ENCODE assay signal across 7 cellular contexts in the genomic region with DNA sequence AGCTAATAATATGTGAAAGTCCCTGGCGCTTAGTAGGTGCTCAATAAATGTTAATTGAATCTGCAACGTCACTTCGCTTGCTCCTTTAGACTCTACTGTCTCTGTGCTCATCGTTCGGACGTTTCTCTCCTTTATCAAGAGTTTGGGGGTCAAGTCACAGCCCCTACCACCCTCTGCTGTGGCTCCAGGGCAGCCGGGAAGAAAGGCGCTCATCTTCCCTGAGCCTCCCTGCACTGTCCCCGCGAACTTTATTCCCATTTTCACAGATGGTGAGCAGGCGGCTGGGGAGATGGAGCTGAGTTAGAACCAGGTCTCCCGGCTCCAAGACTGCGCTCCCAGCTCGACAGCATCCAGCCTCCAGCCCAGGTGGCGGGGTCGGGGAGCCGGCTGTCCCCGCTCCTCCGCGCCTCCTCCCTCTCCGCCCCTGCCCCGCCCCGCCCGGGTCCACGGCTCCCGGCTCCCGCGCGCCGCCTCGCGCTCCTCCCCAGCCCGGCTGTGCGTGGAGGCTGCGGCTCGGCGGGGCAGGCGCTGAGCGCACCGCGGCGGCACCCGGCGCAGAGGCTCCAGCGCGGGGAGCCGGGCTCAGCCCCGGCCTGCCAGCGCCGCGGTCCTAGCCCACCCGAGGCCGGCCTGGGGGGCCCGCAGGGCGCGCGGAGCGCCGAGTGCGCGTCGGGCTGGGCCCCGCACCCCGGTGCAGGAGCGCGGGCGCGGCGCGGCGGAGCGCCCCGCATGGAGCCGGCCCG. TPM values are rescaled to one million over a fixed set of nuclear protein-coding genes. Genes with fewer than 3 reads are reported as not detected.
A peak's percentile ranks its signal among the peaks of the same experiment; 100 is the strongest.
DNase-seq lines count a peak whose midpoint lies in the region; ATAC-seq and TF ChIP-seq lines count a peak whose summit lies in the region.

A gene (plus strand): TSS at position 487 of the 743 bp plus-strand sequence. CDS start 243 bp downstream, at position 730.

- H3K9me3 ChIP-seq in HEK293 (ENCODE audit: control insufficient read depth, insufficient read depth, low read depth, low read length) (no peaks in the 10 kb centered on the region), iPS-15b (ENCODE audit: control insufficient read depth, insufficient read depth, low read length) (no peaks in the 10 kb centered on the region)

- POLR2A ChIA-PET in HEK293 (lab: Yijun Ruan, JAX) = no interaction called here
- POLR2A ChIA-PET in activated CD4-positive, alpha-beta T cell treated with anti-CD3 and anti-CD28 coated beads, Interleukin-2, amount 10 ng/mL, durations not matched to agents 7 days and 5 days (lab: Charles Lee) = interaction anchor here (0.6 kb wide), 1 partner anchor 20 kb away, joined by 4 read pairs; no protein-coding TSS in a partner anchor

- H3K27ac Mint-ChIP-seq in activated T-cell treated with anti-CD3 and anti-CD28 coated beads, Interleukin-2, amount 50 U/mL, for 72 hours = no peak within 1 kb of the TSS
- H3K27ac Mint-ChIP-seq in activated CD4-positive, alpha-beta T cell treated with anti-CD3 and anti-CD28 coated beads, Interleukin-2, amount 10 ng/mL, durations not matched to agents 7 days and 5 days = no peak within 1 kb of the TSS

- CTCF ChIA-PET in HEK293 (lab: Yijun Ruan, JAX) = no interaction called here
- CTCF ChIA-PET in activated CD4-positive, alpha-beta T cell treated with anti-CD3 and anti-CD28 coated beads, Interleukin-2, amount 10 ng/mL, durations not matched to agents 7 days and 5 days (lab: Charles Lee) = interaction anchor here (0.6 to 0.8 kb wide), 2 partner anchors 393 to 749 kb away, joined by 3 to 4 read pairs; no protein-coding TSS in a partner anchor

- H3K4me3 ChIP-seq in HEK293 (ENCODE audit: low read depth, low read length) = peak within 1 kb of the TSS; percentile 28
- H3K4me3 ChIP-seq in iPS-15b (ENCODE audit: low read depth, low read length) = peak within 1 kb of the TSS; percentile 51

- peaks cover 36% of the 10 kb centered on the region for H3K27me3 ChIP-seq in iPS-15b (ENCODE audit: control insufficient read depth, insufficient read depth, low read length)

- H3K36me3 Mint-ChIP-seq in activated T-cell treated with anti-CD3 and anti-CD28 coated beads, Interleukin-2, amount 50 U/mL, for 72 hours (ENCODE audit: insufficient read depth in 2 of 2) = peaks cover 1 to 4% of the 10 kb centered on the region in 2 donors
- H3K36me3 Mint-ChIP-seq in activated CD4-positive, alpha-beta T cell treated with anti-CD3 and anti-CD28 coated beads, Interleukin-2, amount 10 ng/mL, durations not matched to agents 7 days and 5 days (ENCODE audit: low read depth) = no peaks in the 10 kb centered on the region

- H3K27ac ChIP-seq in HEK293 (ENCODE audit: extremely low read depth, low read depth, low read length) = no peak within 1 kb of the TSS

- H3K9ac ChIP-seq in iPS-15b (ENCODE audit: low read depth, low read length) = no peak within 1 kb of the TSS

- H3K4me3 Mint-ChIP-seq in activated T-cell treated with anti-CD3 and anti-CD28 coated beads, Interleukin-2, amount 50 U/mL, for 72 hours = peak within 1 kb of the TSS; percentile 50 to 54
- H3K4me3 Mint-ChIP-seq in activated CD4-positive, alpha-beta T cell treated with anti-CD3 and anti-CD28 coated beads, Interleukin-2, amount 10 ng/mL, durations not matched to agents 7 days and 5 days = no peak within 1 kb of the TSS

- H3K36me3 ChIP-seq in HEK293 (ENCODE audit: control insufficient read depth in 2 of 2, insufficient read depth in 1 of 2, low read length in 2 of 2) (no peaks in the 10 kb centered on the region), iPS-15b (ENCODE audit: control insufficient read depth, insufficient read depth, low read length) (no peaks in the 10 kb centered on the region)

- H3K27me3 Mint-ChIP-seq in activated T-cell treated with anti-CD3 and anti-CD28 coated beads, Interleukin-2, amount 50 U/mL, for 72 hours (ENCODE audit: low read depth) = peaks cover 52% of the 10 kb centered on the region
- H3K27me3 Mint-ChIP-seq in activated CD4-positive, alpha-beta T cell treated with anti-CD3 and anti-CD28 coated beads, Interleukin-2, amount 10 ng/mL, durations not matched to agents 7 days and 5 days = peaks cover 35% of the 10 kb centered on the region

- no peak for TF ChIP-seq CTCF in HEK293 (tag by site-specific recombination; IDR thresholded peaks at IDR 0.05)

- H3K4me1 Mint-ChIP-seq in activated T-cell treated with anti-CD3 and anti-CD28 coated beads, Interleukin-2, amount 50 U/mL, for 72 hours (ENCODE audit: low read depth) = peaks cover 7% of the 10 kb centered on the region
- peaks cover 4% of the 10 kb centered on the region for H3K4me1 Mint-ChIP-seq in activated CD4-positive, alpha-beta T cell treated with anti-CD3 and anti-CD28 coated beads, Interleukin-2, amount 10 ng/mL, durations not matched to agents 7 days and 5 days

- ATAC-seq in activated T-cell treated with anti-CD3 and anti-CD28 coated beads, Interleukin-2, amount 50 U/mL, for 72 hours (replicated peaks in 1 of 2) = peak; percentile 59 to 61
- ATAC-seq in HG03045 (IDR thresholded peaks at IDR 0.05; ENCODE audit: unreplicated experiment) = no peak

- no peaks in the 10 kb centered on the region for H3K9me3 Mint-ChIP-seq in activated T-cell treated with anti-CD3 and anti-CD28 coated beads, Interleukin-2, amount 50 U/mL, for 72 hours
- H3K9me3 Mint-ChIP-seq in activated CD4-positive, alpha-beta T cell treated with anti-CD3 and anti-CD28 coated beads, Interleukin-2, amount 10 ng/mL, durations not matched to agents 7 days and 5 days = no peaks in the 10 kb centered on the region

- no peaks in the 10 kb centered on the region for H3K4me1 ChIP-seq in HEK293 (ENCODE audit: control insufficient read depth, insufficient read depth, low read length)
- H3K4me1 ChIP-seq in iPS-15b (ENCODE audit: control insufficient read depth, insufficient read depth, low read length) = no peaks in the 10 kb centered on the region

- DNase-seq in activated T-cell treated with anti-CD3 and anti-CD28 coated beads, Interleukin-2, amount 50 U/mL, for 72 hours = peak in 1 of 2 donors; percentile 31
- peak; percentile 52 for DNase-seq in stimulated activated CD4-positive, alpha-beta T cell treated with anti-CD3 and anti-CD28 coated beads, Interleukin-15, amount 100 ng/mL, for 24 hours
- no peak for DNase-seq in GOT3 (lab: John Stamatoyannopoulos, UW)
- DNase-seq in activated CD4-positive, alpha-beta T cell treated with anti-CD3 and anti-CD28 coated beads, Interleukin-2, amount 10 ng/mL, durations not matched to agents 7 days and 5 days = no peak

TF ChIP-seq in HEK293, 187 proteins besides CTCF, POLR2A, EP300 and RAD21 (continues in another document):
- TF ChIP-seq SP3 (tag by site-specific recombination; IDR thresholded peaks at IDR 0.05) (peak; percentile 45; the same call in 1 of the 2 replicates), ZNF23 (tag by site-specific recombination; IDR thresholded peaks at IDR 0.05; ENCODE audit: borderline replicate concordance) (no peak), SETDB1 (IDR thresholded peaks at IDR 0.05; ENCODE audit: insufficient read length, low read length) (no peak), ZNF624 (tag by site-specific recombination; IDR thresholded peaks at IDR 0.05) (no peak), GLIS2 (tag by site-specific recombination; IDR thresholded peaks at IDR 0.05) (no peak), ZNF664 (tag by site-specific recombination; IDR thresholded peaks at IDR 0.05) (peak; percentile 28; the same call in 1 of the 2 replicates), GLIS1 (tag by site-specific recombination; IDR thresholded peaks at IDR 0.05) (no peak), ZNF37A (tag by site-specific recombination; IDR thresholded peaks at IDR 0.05) (peak; percentile 82), ZNF560 (tag by site-specific recombination; IDR thresholded peaks at IDR 0.05; ENCODE audit: borderline replicate concordance) (no peak), ZNF174 (tag by site-specific recombination; IDR thresholded peaks at IDR 0.05) (no peak), ZNF155 (tag by site-specific recombination; IDR thresholded peaks at IDR 0.05) (no peak)
- TF ChIP-seq, protein P1, sequence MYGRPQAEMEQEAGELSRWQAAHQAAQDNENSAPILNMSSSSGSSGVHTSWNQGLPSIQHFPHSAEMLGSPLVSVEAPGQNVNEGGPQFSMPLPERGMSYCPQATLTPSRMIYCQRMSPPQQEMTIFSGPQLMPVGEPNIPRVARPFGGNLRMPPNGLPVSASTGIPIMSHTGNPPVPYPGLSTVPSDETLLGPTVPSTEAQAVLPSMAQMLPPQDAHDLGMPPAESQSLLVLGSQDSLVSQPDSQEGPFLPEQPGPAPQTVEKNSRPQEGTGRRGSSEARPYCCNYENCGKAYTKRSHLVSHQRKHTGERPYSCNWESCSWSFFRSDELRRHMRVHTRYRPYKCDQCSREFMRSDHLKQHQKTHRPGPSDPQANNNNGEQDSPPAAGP (tag by site-specific recombination; IDR thresholded peaks at IDR 0.05) = no peak
- TF ChIP-seq, protein P2, sequence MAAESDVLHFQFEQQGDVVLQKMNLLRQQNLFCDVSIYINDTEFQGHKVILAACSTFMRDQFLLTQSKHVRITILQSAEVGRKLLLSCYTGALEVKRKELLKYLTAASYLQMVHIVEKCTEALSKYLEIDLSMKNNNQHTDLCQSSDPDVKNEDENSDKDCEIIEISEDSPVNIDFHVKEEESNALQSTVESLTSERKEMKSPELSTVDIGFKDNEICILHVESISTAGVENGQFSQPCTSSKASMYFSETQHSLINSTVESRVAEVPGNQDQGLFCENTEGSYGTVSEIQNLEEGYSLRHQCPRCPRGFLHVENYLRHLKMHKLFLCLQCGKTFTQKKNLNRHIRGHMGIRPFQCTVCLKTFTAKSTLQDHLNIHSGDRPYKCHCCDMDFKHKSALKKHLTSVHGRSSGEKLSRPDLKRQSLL (tag by site-specific recombination; IDR thresholded peaks at IDR 0.05) = peak; percentile 48; the same call in 1 of the 2 replicates
- TF ChIP-seq, protein P3, sequence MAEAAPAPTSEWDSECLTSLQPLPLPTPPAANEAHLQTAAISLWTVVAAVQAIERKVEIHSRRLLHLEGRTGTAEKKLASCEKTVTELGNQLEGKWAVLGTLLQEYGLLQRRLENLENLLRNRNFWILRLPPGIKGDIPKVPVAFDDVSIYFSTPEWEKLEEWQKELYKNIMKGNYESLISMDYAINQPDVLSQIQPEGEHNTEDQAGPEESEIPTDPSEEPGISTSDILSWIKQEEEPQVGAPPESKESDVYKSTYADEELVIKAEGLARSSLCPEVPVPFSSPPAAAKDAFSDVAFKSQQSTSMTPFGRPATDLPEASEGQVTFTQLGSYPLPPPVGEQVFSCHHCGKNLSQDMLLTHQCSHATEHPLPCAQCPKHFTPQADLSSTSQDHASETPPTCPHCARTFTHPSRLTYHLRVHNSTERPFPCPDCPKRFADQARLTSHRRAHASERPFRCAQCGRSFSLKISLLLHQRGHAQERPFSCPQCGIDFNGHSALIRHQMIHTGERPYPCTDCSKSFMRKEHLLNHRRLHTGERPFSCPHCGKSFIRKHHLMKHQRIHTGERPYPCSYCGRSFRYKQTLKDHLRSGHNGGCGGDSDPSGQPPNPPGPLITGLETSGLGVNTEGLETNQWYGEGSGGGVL (tag by site-specific recombination; IDR thresholded peaks at IDR 0.05) = no peak

RNA-seq across cellular contexts. Expression of the gene that starts here (rescaled TPM):
- not detected for total RNA-seq in activated T-cell treated with anti-CD3 and anti-CD28 coated beads, Interleukin-2, amount 50 U/mL, for 72 hours
- not detected for total RNA-seq in activated CD4-positive, alpha-beta T cell treated with anti-CD3 and anti-CD28 coated beads, Interleukin-2, amount 10 ng/mL, durations not matched to agents 7 days and 5 days

Comparison
In these comparisons a context has a peak if more than half of its experiments do, and no peak if none do; other contexts are left out.
1. Peak in ATAC-seq in activated T-cell treated with anti-CD3 and anti-CD28 coated beads, Interleukin-2, amount 50 U/mL, for 72 hours; RNA of the gene not detected or under 1 TPM.